In the genomic region with DNA sequence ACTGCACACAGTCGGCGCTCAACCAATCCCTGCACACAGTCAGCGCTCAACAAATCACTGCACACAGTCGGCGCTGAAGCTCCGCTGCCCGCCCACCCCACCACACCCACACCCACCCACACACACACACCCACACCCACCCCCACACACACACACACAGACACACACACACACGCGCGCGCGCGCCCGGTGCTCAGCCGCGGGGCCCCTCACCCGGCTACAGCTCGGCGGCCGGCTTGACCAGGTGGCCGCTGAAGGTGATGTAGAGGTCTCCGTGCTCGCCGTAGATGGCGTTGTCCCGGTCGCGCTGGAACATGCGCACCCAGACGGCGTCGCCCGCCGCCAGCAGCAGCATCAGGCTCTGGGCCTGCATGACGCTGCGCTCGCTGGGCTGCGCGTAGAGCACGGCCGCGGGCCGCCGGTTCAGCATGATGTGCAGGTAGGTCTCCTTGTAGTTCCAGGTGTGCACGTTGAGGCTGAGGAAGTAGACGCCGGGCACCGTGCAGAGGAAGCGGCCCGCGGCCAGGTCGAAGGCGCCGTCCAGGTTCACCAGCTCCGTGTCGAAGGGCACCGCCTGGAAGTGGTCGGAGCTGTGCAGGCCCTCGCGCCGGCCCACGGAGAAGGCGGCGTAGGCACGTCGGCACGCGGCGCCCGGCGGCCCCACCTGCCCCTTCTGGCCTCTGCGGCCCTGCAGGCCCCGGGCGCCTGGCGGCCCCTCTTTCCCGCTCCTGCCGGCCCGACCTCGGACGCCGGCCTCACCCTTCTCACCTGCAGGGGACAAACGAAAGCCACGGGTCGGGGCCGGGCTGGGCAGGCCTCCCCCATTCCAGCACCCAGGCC, we compare ENCODE assay signal across 15 cellular contexts. TPM values are rescaled to one million over a fixed set of nuclear protein-coding genes. Genes with fewer than 3 reads are reported as not detected.
DNase-seq lines count a peak whose midpoint lies in the region; ATAC-seq, FAIRE-seq and TF ChIP-seq lines count a peak whose summit lies in the region.
"Had no signal": no experiment of that assay in that cellular context is flagged by ENCODE, and none has a peak within 500 bp of the region (broad histone marks: within the 10 kb centered on the region; RNA-seq: fewer than 3 reads in every experiment).

No MANE protein-coding gene starts in this region.

- no peak for TF ChIP-seq EP300 in Ishikawa (IDR thresholded peaks at IDR 0.05; ENCODE audit: borderline replicate concordance)

- H3K27me3 ChIP-seq in small intestine (ENCODE audit: control insufficient read depth in 2 of 2, insufficient read depth in 2 of 2, low read length in 2 of 2): peaks cover 4 to 18% of the 10 kb centered on the region in 2 donors

- 35 to 47% (median 42%) methylated on average over 64 to 85 of the region's 85 CpGs for WGBS in small intestine, 3 donors

- no peak overlapping the region for H3K4me3 ChIP-seq in small intestine (ENCODE audit: low read depth in 1 of 2, low read length in 2 of 2)
- H3K4me3 ChIP-seq: BLaER1 had no signal

- no peaks in the 10 kb centered on the region for H3K9me3 ChIP-seq in small intestine (ENCODE audit: control insufficient read depth, low read depth)
- H3K9me3 ChIP-seq: neutrophil had no signal

- H3K27ac Mint-ChIP-seq in activated naive CD8-positive, alpha-beta T cell treated with anti-CD3 and anti-CD28 coated beads for 36 hours: no peak overlapping the region
- H3K27ac Mint-ChIP-seq in natural killer cell treated with Interleukin-12 subunit alpha and Interleukin-12 subunit beta and Interleukin-15 and Interleukin-18, amount 100 ng/mL, for 72 hours: no peak overlapping the region
- H3K27ac Mint-ChIP-seq: activated T-helper 2 cell treated with anti-CD3 and anti-CD28 coated beads, Interferon-gamma antibody, Interleukin-2, Interleukin-4, amounts not matched to agents 10 μg/mL and 5 μg/mL and 100 μg/mL, durations not matched to agents 14 hours and 24 hours and 36 hours; T-helper 1 cell treated with Interleukin-12 subunit alpha and Interleukin-12 subunit beta and Interleukin-4 antibody, amounts not matched to agents 30 μg/mL and 1 μg/mL, for 36 hours had no signal

- no peaks in the 10 kb centered on the region for H3K36me3 Mint-ChIP-seq in activated T-cell treated with anti-CD3 and anti-CD28 coated beads, Interleukin-2, amount 50 U/mL, for 4 hours (ENCODE audit: insufficient read depth)
- peaks cover 5% of the 10 kb centered on the region for H3K36me3 Mint-ChIP-seq in activated naive CD8-positive, alpha-beta T cell treated with anti-CD3 and anti-CD28 coated beads for 36 hours
- H3K36me3 Mint-ChIP-seq in natural killer cell treated with Interleukin-12 subunit alpha and Interleukin-12 subunit beta and Interleukin-15 and Interleukin-18, amount 100 ng/mL, for 72 hours: no peaks in the 10 kb centered on the region

- peak; percentile 38 to 43 for ATAC-seq in activated T-cell treated with anti-CD3 and anti-CD28 coated beads, Interleukin-2, amount 50 U/mL, for 4 hours
- ATAC-seq in natural killer cell treated with Interleukin-12 subunit alpha and Interleukin-12 subunit beta and Interleukin-15 and Interleukin-18, amount 100 ng/mL, for 72 hours: no peak
- no peak for ATAC-seq in sciatic nerve

- H3K4me3 Mint-ChIP-seq in activated T-cell treated with anti-CD3 and anti-CD28 coated beads, Interleukin-2, amount 50 U/mL, for 4 hours: no peak overlapping the region
- no peak overlapping the region for H3K4me3 Mint-ChIP-seq in activated naive CD8-positive, alpha-beta T cell treated with anti-CD3 and anti-CD28 coated beads for 36 hours
- H3K4me3 Mint-ChIP-seq in natural killer cell treated with Interleukin-12 subunit alpha and Interleukin-12 subunit beta and Interleukin-15 and Interleukin-18, amount 100 ng/mL, for 72 hours: no peak overlapping the region
- H3K4me3 Mint-ChIP-seq: T-helper 1 cell treated with Interleukin-12 subunit alpha and Interleukin-12 subunit beta and Interleukin-4 antibody, amounts not matched to agents 30 μg/mL and 1 μg/mL, for 36 hours had no signal

- H3K9me3 Mint-ChIP-seq in activated T-cell treated with anti-CD3 and anti-CD28 coated beads, Interleukin-2, amount 50 U/mL, for 4 hours: no peaks in the 10 kb centered on the region
- H3K9me3 Mint-ChIP-seq in activated naive CD8-positive, alpha-beta T cell treated with anti-CD3 and anti-CD28 coated beads for 36 hours: no peaks in the 10 kb centered on the region
- H3K9me3 Mint-ChIP-seq in natural killer cell treated with Interleukin-12 subunit alpha and Interleukin-12 subunit beta and Interleukin-15 and Interleukin-18, amount 100 ng/mL, for 72 hours: no peaks in the 10 kb centered on the region
- H3K9me3 Mint-ChIP-seq: activated T-helper 2 cell treated with anti-CD3 and anti-CD28 coated beads, Interferon-gamma antibody, Interleukin-2, Interleukin-4, amounts not matched to agents 10 μg/mL and 5 μg/mL and 100 μg/mL, durations not matched to agents 14 hours and 24 hours and 36 hours had no signal

- no peaks in the 10 kb centered on the region for H3K4me1 Mint-ChIP-seq in activated T-cell treated with anti-CD3 and anti-CD28 coated beads, Interleukin-2, amount 50 U/mL, for 4 hours (ENCODE audit: low read depth)
- H3K4me1 Mint-ChIP-seq in activated naive CD8-positive, alpha-beta T cell treated with anti-CD3 and anti-CD28 coated beads for 36 hours: no peaks in the 10 kb centered on the region
- H3K4me1 Mint-ChIP-seq in natural killer cell treated with Interleukin-12 subunit alpha and Interleukin-12 subunit beta and Interleukin-15 and Interleukin-18, amount 100 ng/mL, for 72 hours (ENCODE audit: low read depth in 2 of 2): no peaks in the 10 kb centered on the region

- H3K27me3 Mint-ChIP-seq in activated T-cell treated with anti-CD3 and anti-CD28 coated beads, Interleukin-2, amount 50 U/mL, for 4 hours (ENCODE audit: low read depth): no peaks in the 10 kb centered on the region
- peaks cover 7% of the 10 kb centered on the region for H3K27me3 Mint-ChIP-seq in activated naive CD8-positive, alpha-beta T cell treated with anti-CD3 and anti-CD28 coated beads for 36 hours
- H3K27me3 Mint-ChIP-seq in natural killer cell treated with Interleukin-12 subunit alpha and Interleukin-12 subunit beta and Interleukin-15 and Interleukin-18, amount 100 ng/mL, for 72 hours: no peaks in the 10 kb centered on the region

- H3K27ac ChIP-seq in small intestine (ENCODE audit: low read depth in 1 of 2, low read length in 1 of 2): no peak overlapping the region
- H3K27ac ChIP-seq: BLaER1, neutrophil had no signal

- no peaks in the 10 kb centered on the region for H3K4me1 ChIP-seq in small intestine (ENCODE audit: control insufficient read depth in 2 of 2, insufficient read depth in 1 of 2, low read depth in 1 of 2, low read length in 1 of 2)

- TF ChIP-seq RAD21 in Ishikawa (IDR thresholded peaks at IDR 0.05; ENCODE audit: low read depth): no peak

- DNase-seq in activated T-cell treated with anti-CD3 and anti-CD28 coated beads, Interleukin-2, amount 50 U/mL, for 4 hours: no peak
- DNase-seq in activated T-cell treated with anti-CD3 and anti-CD28 coated beads for 4 hours (no peak), small intestine (peak; percentile 28), head of caudate nucleus (no peak), sciatic nerve (ENCODE audit: low spot score) (no peak)
- peak; percentile 54 for DNase-seq in activated naive CD8-positive, alpha-beta T cell treated with anti-CD3 and anti-CD28 coated beads for 36 hours
- no peak for DNase-seq in natural killer cell treated with Interleukin-12 subunit alpha and Interleukin-12 subunit beta and Interleukin-15 and Interleukin-18, amount 100 ng/mL, for 72 hours (ENCODE audit: low spot score)
- DNase-seq: NCI-H524 treated with DMSO at 0.1 percent for 48 hours had no signal

- FAIRE-seq in small intestine (lab: Jason Lieb, UNC): no peak

- intact Hi-C loops in head of caudate nucleus (cut with DNase I): no loop called here
- intact Hi-C loops in sciatic nerve (cut with DNase I): no loop called here

- H3K36me3 ChIP-seq in small intestine (ENCODE audit: control insufficient read depth in 2 of 2, insufficient read depth in 2 of 2, low read length in 2 of 2): no peaks in the 10 kb centered on the region
- H3K36me3 ChIP-seq: BLaER1, neutrophil had no signal

TF ChIP-seq in Ishikawa, 13 proteins besides CTCF, POLR2A, EP300 and RAD21:
- TF ChIP-seq, protein P1, sequence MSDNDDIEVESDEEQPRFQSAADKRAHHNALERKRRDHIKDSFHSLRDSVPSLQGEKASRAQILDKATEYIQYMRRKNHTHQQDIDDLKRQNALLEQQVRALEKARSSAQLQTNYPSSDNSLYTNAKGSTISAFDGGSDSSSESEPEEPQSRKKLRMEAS (IDR thresholded peaks at IDR 0.05): peak; percentile 76; the same call in 1 of the 2 replicates
- no peak for TF ChIP-seq TEAD4 (IDR thresholded peaks at IDR 0.05)

RNA-seq across cellular contexts. Expression of a gene that starts 2.5 kb away (rescaled TPM):
- total RNA-seq in activated T-cell treated with anti-CD3 and anti-CD28 coated beads, Interleukin-2, amount 50 U/mL, for 4 hours: not detected
- not detected for total RNA-seq in activated naive CD8-positive, alpha-beta T cell treated with anti-CD3 and anti-CD28 coated beads for 36 hours
- polyA plus RNA-seq in small intestine: not detected
- not detected for total RNA-seq in natural killer cell treated with Interleukin-12 subunit alpha and Interleukin-12 subunit beta and Interleukin-15 and Interleukin-18, amount 100 ng/mL, for 72 hours
- not detected for total RNA-seq in sciatic nerve
- total RNA-seq: activated T-helper 2 cell treated with anti-CD3 and anti-CD28 coated beads, Interferon-gamma antibody, Interleukin-2, Interleukin-4, amounts not matched to agents 10 μg/mL and 5 μg/mL and 100 μg/mL, durations not matched to agents 14 hours and 24 hours and 36 hours; chondrocyte; LHCN-M2 had no signal

RNA-seq across cellular contexts. Expression of a gene that starts 21.0 kb away (rescaled TPM):
- total RNA-seq in activated T-cell treated with anti-CD3 and anti-CD28 coated beads, Interleukin-2, amount 50 U/mL, for 4 hours: not detected
- not detected for total RNA-seq in activated naive CD8-positive, alpha-beta T cell treated with anti-CD3 and anti-CD28 coated beads for 36 hours
- under 1 TPM in 1 of 3 donors, not detected in 2; 0.24 TPM for polyA plus RNA-seq in small intestine
- total RNA-seq in natural killer cell treated with Interleukin-12 subunit alpha and Interleukin-12 subunit beta and Interleukin-15 and Interleukin-18, amount 100 ng/mL, for 72 hours: not detected
- total RNA-seq in sciatic nerve: not detected
- total RNA-seq: activated T-helper 2 cell treated with anti-CD3 and anti-CD28 coated beads, Interferon-gamma antibody, Interleukin-2, Interleukin-4, amounts not matched to agents 10 μg/mL and 5 μg/mL and 100 μg/mL, durations not matched to agents 14 hours and 24 hours and 36 hours; chondrocyte had no signal

RNA-seq across cellular contexts. Expression of a gene that starts 59.4 kb away (rescaled TPM):
- under 1 TPM; 0.34 to 0.51 (median 0.41) TPM for total RNA-seq in activated T-cell treated with anti-CD3 and anti-CD28 coated beads, Interleukin-2, amount 50 U/mL, for 4 hours
- total RNA-seq in activated naive CD8-positive, alpha-beta T cell treated with anti-CD3 and anti-CD28 coated beads for 36 hours: under 1 TPM; 0.32 to 0.35 TPM
- polyA plus RNA-seq in small intestine: 1 to 10 TPM in 2 of 3 donors, under 1 TPM in 1; 0.22 to 7.0 (median 1.1) TPM
- under 1 TPM; 0.21 to 0.31 TPM for total RNA-seq in natural killer cell treated with Interleukin-12 subunit alpha and Interleukin-12 subunit beta and Interleukin-15 and Interleukin-18, amount 100 ng/mL, for 72 hours
- total RNA-seq in sciatic nerve: 4.1 TPM
- total RNA-seq: LHCN-M2 had no signal

Comparison
In these comparisons a context has a peak if more than half of its experiments do, and no peak if none do; other contexts are left out.
1. ATAC-seq: peak in activated T-cell treated with anti-CD3 and anti-CD28 coated beads, Interleukin-2, amount 50 U/mL, for 4 hours (2 of 2); none in natural killer cell treated with Interleukin-12 subunit alpha and Interleukin-12 subunit beta and Interleukin-15 and Interleukin-18, amount 100 ng/mL, for 72 hours (0 of 2) and sciatic nerve (single experiment).
2. DNase-seq: peak in activated naive CD8-positive, alpha-beta T cell treated with anti-CD3 and anti-CD28 coated beads for 36 hours (single experiment) and small intestine (single experiment); none in activated T-cell treated with anti-CD3 and anti-CD28 coated beads, Interleukin-2, amount 50 U/mL, for 4 hours (single experiment), activated T-cell treated with anti-CD3 and anti-CD28 coated beads for 4 hours (single experiment), head of caudate nucleus (0 of 42), natural killer cell treated with Interleukin-12 subunit alpha and Interleukin-12 subunit beta and Interleukin-15 and Interleukin-18, amount 100 ng/mL, for 72 hours (single experiment) and sciatic nerve (single experiment).